21 cellular contexts compared by ENCODE assay signal in the genomic region with DNA sequence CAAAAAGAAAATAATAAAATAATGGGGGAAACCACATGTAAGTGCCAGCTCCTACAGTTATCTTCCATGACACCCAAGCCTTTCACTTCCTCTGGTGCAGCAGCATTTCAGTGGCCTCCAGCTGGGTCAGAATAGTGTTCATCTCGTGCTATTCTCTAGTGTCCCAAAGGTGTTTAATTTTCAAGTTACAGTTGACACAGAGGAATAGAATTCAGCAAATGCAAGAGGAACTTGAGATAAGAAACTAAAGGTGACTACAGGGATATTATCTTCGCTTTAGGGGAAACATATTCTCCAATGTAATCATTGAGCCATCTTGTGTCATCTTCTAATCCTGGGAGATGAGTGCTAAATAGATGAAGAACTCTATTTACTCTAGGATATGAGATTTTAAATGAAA.
A peak's percentile ranks its signal among the peaks of the same experiment; 100 is the strongest.
DNase-seq lines count a peak whose midpoint lies in the region; ATAC-seq and TF ChIP-seq lines count a peak whose summit lies in the region.
"Had no signal": no experiment of that assay in that cellular context is flagged by ENCODE, and none has a peak within 500 bp of the region (broad histone marks: within the 10 kb centered on the region; RNA-seq: fewer than 3 reads in every experiment).

No MANE protein-coding gene starts in this region.

- CTCF ChIA-PET in PC-9 (lab: Charles Lee), result no interaction called here
- CTCF ChIA-PET in activated CD4-positive, alpha-beta memory T cell treated with anti-CD3 and anti-CD28 coated beads, Interleukin-2, amount 10 ng/mL, durations not matched to agents 7 days and 5 days (lab: Charles Lee), result no interaction called here

- H4K20me1 ChIP-seq in PC-9 (ENCODE audit: insufficient read depth), result no peaks in the 10 kb centered on the region

- no peak overlapping the region for H2BK5ac ChIP-seq in mesendoderm (ENCODE audit: low read length)

- no peak for ATAC-seq in HG03565 (IDR thresholded peaks at IDR 0.05; ENCODE audit: unreplicated experiment)
- ATAC-seq: CD8-positive, alpha-beta T cell; GM12878 had no signal

- no peak overlapping the region for H3K56ac ChIP-seq in mesendoderm (ENCODE audit: low read length)

- no peaks in the 10 kb centered on the region for H3F3A ChIP-seq in PC-9 (ENCODE audit: insufficient read depth, low read depth)

- no peaks in the 10 kb centered on the region for H3K9me2 ChIP-seq in PC-9 (ENCODE audit: insufficient read depth)

- no peak overlapping the region for H3K27ac Mint-ChIP-seq in activated CD4-positive, alpha-beta memory T cell treated with anti-CD3 and anti-CD28 coated beads, Interleukin-2, amount 10 ng/mL, durations not matched to agents 7 days and 5 days
- H3K27ac Mint-ChIP-seq: B cell; CD4-positive, CD25-positive, alpha-beta regulatory T cell; CD8-positive, alpha-beta T cell; HFFc6 had no signal

- no peak overlapping the region for H2BK15ac ChIP-seq in mesendoderm (replicated peaks; ENCODE audit: low read depth)

- intact Hi-C loops in PC-9 (cut with micrococcal nuclease; ENCODE audit: unreplicated experiment), result no loop called here

- H3K4me1 Mint-ChIP-seq in activated CD4-positive, alpha-beta memory T cell treated with anti-CD3 and anti-CD28 coated beads, Interleukin-2, amount 10 ng/mL, durations not matched to agents 7 days and 5 days, result no peaks in the 10 kb centered on the region
- H3K4me1 Mint-ChIP-seq: B cell; CD4-positive, CD25-positive, alpha-beta regulatory T cell had no signal

- no peaks in the 10 kb centered on the region for H3K27me3 ChIP-seq in PC-9 (ENCODE audit: insufficient read depth, low read depth)
- H3K27me3 ChIP-seq in mesendoderm (ENCODE audit: insufficient read depth, low read length, poor library complexity), result no peaks in the 10 kb centered on the region
- H3K27me3 ChIP-seq: BLaER1 had no signal

- no peak overlapping the region for H3K23ac ChIP-seq in mesendoderm (ENCODE audit: low read length)

- no peak overlapping the region for H3K4ac ChIP-seq in mesendoderm (ENCODE audit: low read depth, low read length)

- H3K9me3 Mint-ChIP-seq in activated CD4-positive, alpha-beta memory T cell treated with anti-CD3 and anti-CD28 coated beads, Interleukin-2, amount 10 ng/mL, durations not matched to agents 7 days and 5 days, result peaks cover 3% of the 10 kb centered on the region
- H3K9me3 Mint-ChIP-seq: HFFc6 had no signal

- no peaks in the 10 kb centered on the region for H3K27me3 Mint-ChIP-seq in activated CD4-positive, alpha-beta memory T cell treated with anti-CD3 and anti-CD28 coated beads, Interleukin-2, amount 10 ng/mL, durations not matched to agents 7 days and 5 days
- H3K27me3 Mint-ChIP-seq: B cell; CD4-positive, CD25-positive, alpha-beta regulatory T cell had no signal

- H3K27ac ChIP-seq in PC-9, result no peak overlapping the region
- H3K27ac ChIP-seq in mesendoderm (ENCODE audit: low read depth, low read length), result no peak overlapping the region
- H3K27ac ChIP-seq: 22Rv1, BLaER1, C4-2B, GM23248 had no signal

- H2BK120ac ChIP-seq in mesendoderm (ENCODE audit: low read depth, low read length), result no peak overlapping the region

- DNase-seq in NCI-H146 (lab: John Stamatoyannopoulos, UW) (peak; percentile 1), NCI-H146 treated with DMSO at 0.1 percent for 48 hours (lab: John Stamatoyannopoulos, UW; ENCODE audit: unreplicated experiment) (no peak), PC-9 (no peak), mesendoderm (peak; percentile 53), SIG-M5 treated with dmso at 0.1 percent for 504 hours (lab: John Stamatoyannopoulos, UW; ENCODE audit: unreplicated experiment) (no peak)
- no peak for DNase-seq in activated CD4-positive, alpha-beta memory T cell treated with anti-CD3 and anti-CD28 coated beads, Interleukin-2, amount 10 ng/mL, durations not matched to agents 7 days and 5 days
- DNase-seq: Caco-2; CD4-positive, CD25-positive, alpha-beta regulatory T cell; CD8-positive, alpha-beta T cell; DMS79; EL; GDM1; GM23248; HFFc6 had no signal

- H3K36me3 Mint-ChIP-seq in activated CD4-positive, alpha-beta memory T cell treated with anti-CD3 and anti-CD28 coated beads, Interleukin-2, amount 10 ng/mL, durations not matched to agents 7 days and 5 days (ENCODE audit: low read depth), result no peaks in the 10 kb centered on the region
- H3K36me3 Mint-ChIP-seq: CD4-positive, CD25-positive, alpha-beta regulatory T cell; CD8-positive, alpha-beta T cell had no signal

- no CpG with 5 or more reads among the region's 2 CpGs for WGBS in mesendoderm (ENCODE audit: extremely low coverage, insufficient coverage, low lambda C conversion rate)

- H3K4me3 Mint-ChIP-seq in activated CD4-positive, alpha-beta memory T cell treated with anti-CD3 and anti-CD28 coated beads, Interleukin-2, amount 10 ng/mL, durations not matched to agents 7 days and 5 days, result no peak overlapping the region
- H3K4me3 Mint-ChIP-seq: B cell; CD4-positive, CD25-positive, alpha-beta regulatory T cell; CD8-positive, alpha-beta T cell; HFFc6 had no signal

- H4K5ac ChIP-seq in mesendoderm (ENCODE audit: low read length), result no peak overlapping the region

- TF ChIP-seq CTCF in PC-9 (conservative IDR thresholded peaks at IDR 0.05), result no peak

- no peak overlapping the region for H3K4me2 ChIP-seq in PC-9
- no peak overlapping the region for H3K4me2 ChIP-seq in mesendoderm (ENCODE audit: low read length)
- H3K4me2 ChIP-seq: BLaER1 had no signal

- H3K79me1 ChIP-seq in mesendoderm (ENCODE audit: low read length), result no peaks in the 10 kb centered on the region

- no peaks in the 10 kb centered on the region for H3K79me2 ChIP-seq in PC-9 (ENCODE audit: low read depth)
- H3K79me2 ChIP-seq in mesendoderm (ENCODE audit: control insufficient read depth, insufficient read depth, low read length), result no peaks in the 10 kb centered on the region

- H3K4me1 ChIP-seq in PC-9 (replicated peaks; ENCODE audit: insufficient read depth) (no peaks in the 10 kb centered on the region), mesendoderm (ENCODE audit: control insufficient read depth, low read depth, low read length) (no peaks in the 10 kb centered on the region)
- H3K4me1 ChIP-seq: BLaER1, Caco-2 had no signal

- BruUV-seq in PC-9 (replicated peaks; lab: Mats Ljungman, UMichigan), result no TSS peak

- H2AFZ ChIP-seq in PC-9, result peak overlapping the region; percentile 55; the same call in 1 of the 2 replicates
- H2AFZ ChIP-seq: GM23248 had no signal

- H3K18ac ChIP-seq in mesendoderm (ENCODE audit: low read length), result no peak overlapping the region

- no peak overlapping the region for H2AK5ac ChIP-seq in mesendoderm (ENCODE audit: low read length)

- no peaks in the 10 kb centered on the region for H3K36me3 ChIP-seq in PC-9 (ENCODE audit: low read depth)
- H3K36me3 ChIP-seq in mesendoderm (ENCODE audit: control insufficient read depth, insufficient read depth, low read length), result no peaks in the 10 kb centered on the region
- H3K36me3 ChIP-seq: HAP-1 had no signal

- H3K4me3 ChIP-seq in PC-9 (no peak overlapping the region), mesendoderm (ENCODE audit: low read length) (no peak overlapping the region)
- H3K4me3 ChIP-seq: BLaER1, GM12878, GM23248, HAP-1 had no signal

- H3K9ac ChIP-seq in mesendoderm (ENCODE audit: low read length), result no peak overlapping the region
- H3K9ac ChIP-seq: BLaER1, GM23248 had no signal

- POLR2A ChIA-PET in PC-9 (lab: Charles Lee; ENCODE audit: unreplicated experiment), result interaction anchor here (0.6 kb wide), 1 partner anchor 20 kb away, joined by 8 read pairs; no protein-coding TSS in a partner anchor
- POLR2A ChIA-PET in activated CD4-positive, alpha-beta memory T cell treated with anti-CD3 and anti-CD28 coated beads, Interleukin-2, amount 10 ng/mL, durations not matched to agents 7 days and 5 days (lab: Charles Lee), result no interaction called here

- no peak overlapping the region for H4K8ac ChIP-seq in mesendoderm (ENCODE audit: low read depth, low read length)

- H3K9me3 ChIP-seq in PC-9 (ENCODE audit: insufficient read depth, low read depth), result no peaks in the 10 kb centered on the region; the same call in 1 of the 2 replicates
- H3K9me3 ChIP-seq: BLaER1, Caco-2, HAP-1 had no signal

Comparison
In these comparisons a context has a peak if more than half of its experiments do, and no peak if none do; other contexts are left out.
1. DNase-seq: peak in NCI-H146 (single experiment) and mesendoderm (single experiment); none in NCI-H146 treated with DMSO at 0.1 percent for 48 hours (single experiment), PC-9 (0 of 2), SIG-M5 treated with dmso at 0.1 percent for 504 hours (single experiment) and activated CD4-positive, alpha-beta memory T cell treated with anti-CD3 and anti-CD28 coated beads, Interleukin-2, amount 10 ng/mL, durations not matched to agents 7 days and 5 days (single experiment).